23 cellular contexts compared by ENCODE assay signal in genomic region chr10:48806282-48806681, GRCh38.
A peak's percentile ranks its signal among the peaks of the same experiment; 100 is the strongest.
DNase-seq lines count a peak whose midpoint lies in the region; ATAC-seq, FAIRE-seq and TF ChIP-seq lines count a peak whose summit lies in the region.
"Had no signal": no experiment of that assay in that cellular context is flagged by ENCODE, and none has a peak within 500 bp of the region (broad histone marks: within the 10 kb centered on the region; RNA-seq: fewer than 3 reads in every experiment).

No MANE protein-coding gene starts in this region.

- no peaks in the 10 kb centered on the region for H3K9me3 ChIP-seq in breast epithelium
- no peaks in the 10 kb centered on the region for H3K9me3 ChIP-seq in mammary epithelial cell (replicated peaks; ENCODE audit: insufficient read depth, low read length)
- H3K9me3 ChIP-seq in K562 (replicated peaks; ENCODE audit: control insufficient read depth, insufficient read depth, low read depth, low read length) = no peaks in the 10 kb centered on the region
- H3K9me3 ChIP-seq in uterus = no peaks in the 10 kb centered on the region
- H3K9me3 ChIP-seq: tibial nerve had no signal

- H3K27me3 Mint-ChIP-seq in naive thymus-derived CD8-positive, alpha-beta T cell = no peaks in the 10 kb centered on the region

- WGBS in mammary epithelial cell (ENCODE audit: low coverage, missing lambda C conversion rate) = 60% methylated on average over 4 of the region's 4 CpGs
- WGBS in K562 (ENCODE audit: insufficient coverage, low coverage, missing lambda C conversion rate) = 0% methylated on average over 4 of the region's 4 CpGs

- no peak overlapping the region for H2AFZ ChIP-seq in mammary epithelial cell (ENCODE audit: low read depth, low read length)
- no peak overlapping the region for H2AFZ ChIP-seq in K562 (ENCODE audit: low read depth, low read length)

- CTCF ChIA-PET in mammary epithelial cell (lab: Charles Lee; ENCODE audit: low non-redundant PET) (no interaction called here), K562 (lab: Yijun Ruan, JAX; ENCODE audit: low intra/inter-chr PET ratio) (no interaction called here)

- H3K4me1 ChIP-seq in breast epithelium (no peaks in the 10 kb centered on the region), mammary epithelial cell (ENCODE audit: insufficient read depth, low read length) (peaks cover 7% of the 10 kb centered on the region), K562 (replicated peaks in 1 of 2; ENCODE audit: control insufficient read depth in 2 of 2, insufficient read depth in 2 of 2, low read length in 2 of 2) (no peaks in the 10 kb centered on the region; a peak in 1 of 5 replicates), uterus (no peaks in the 10 kb centered on the region)

- H3K79me2 ChIP-seq in mammary epithelial cell (ENCODE audit: insufficient read depth, low read length) (no peaks in the 10 kb centered on the region), K562 (ENCODE audit: control insufficient read depth, insufficient read depth, low read length) (no peaks in the 10 kb centered on the region)

- H3K36me3 ChIP-seq in breast epithelium (no peaks in the 10 kb centered on the region), mammary epithelial cell (ENCODE audit: insufficient read depth, low read length) (no peaks in the 10 kb centered on the region), K562 (ENCODE audit: control insufficient read depth, insufficient read depth, low read length) (no peaks in the 10 kb centered on the region), uterus (no peaks in the 10 kb centered on the region)
- H3K36me3 ChIP-seq: tibial nerve had no signal

- H3K4me1 Mint-ChIP-seq in naive thymus-derived CD8-positive, alpha-beta T cell = peaks cover 14 to 61% (median 39%) of the 10 kb centered on the region in 4 donors

- H3K9ac ChIP-seq in mammary epithelial cell (ENCODE audit: insufficient read depth, low read length) = no peak overlapping the region
- no peak overlapping the region for H3K9ac ChIP-seq in K562 (ENCODE audit: insufficient read depth in 1 of 2, low read depth in 2 of 2, low read length in 2 of 2)

- no peak for TF ChIP-seq RAD21 in K562 (CRISPR knock-in tag; conservative IDR thresholded peaks at IDR 0.05 in 1 of 2, IDR thresholded peaks at IDR 0.05 in 1 of 2)

- in situ Hi-C loops in mammary epithelial cell (cut with MboI; ENCODE audit: low sequenced_read_pairs in 2 of 2) = no loop called here
- in situ Hi-C loops in K562 (cut with MboI) = no loop called here

- BruUV-seq in mammary epithelial cell (replicated peaks; lab: Mats Ljungman, UMichigan) (no TSS peak), K562 (replicated peaks; lab: Mats Ljungman, UMichigan) (no TSS peak)

- H3K27me3 ChIP-seq in breast epithelium (no peaks in the 10 kb centered on the region), mammary epithelial cell (ENCODE audit: insufficient read depth, low read length) (no peaks in the 10 kb centered on the region), K562 (ENCODE audit: control insufficient read depth in 2 of 2, insufficient read depth in 2 of 2, low read length in 2 of 2) (peaks cover 0 to 14% of the 10 kb centered on the region in 2 experiments; a peak in 4 of 5 replicates), uterus (no peaks in the 10 kb centered on the region)
- H3K27me3 ChIP-seq: tibial nerve had no signal

- TF ChIP-seq POLR2A in breast epithelium (IDR thresholded peaks at IDR 0.05) (no peak), K562 (conservative IDR thresholded peaks at IDR 0.05) (no peak), uterus (IDR thresholded peaks at IDR 0.05) (no peak)

- intact Hi-C loops in breast epithelium (cut with DNase I; ENCODE audit: low total_unique reads) = no loop called here
- intact Hi-C loops in mammary epithelial cell (cut with micrococcal nuclease) = no loop called here
- intact Hi-C loops in K562 (cut with micrococcal nuclease) = no loop called here
- intact Hi-C loops in uterus (cut with DNase I; ENCODE audit: low total_unique reads) = no loop called here

- dilution Hi-C loops in mammary epithelial cell (cut with HindIII; ENCODE audit: low sequenced_read_pairs) = no loop called here

- H4K20me1 ChIP-seq in mammary epithelial cell (ENCODE audit: insufficient read depth, low read length) (no peaks in the 10 kb centered on the region), K562 (replicated peaks; ENCODE audit: control insufficient read depth, insufficient read depth, low read length) (no peaks in the 10 kb centered on the region)

- H3K27ac ChIP-seq in breast epithelium (peak overlapping the region; percentile 17 to 78), mammary epithelial cell (ENCODE audit: insufficient read depth, low read depth, low read length) (no peak overlapping the region), K562 (ENCODE audit: extremely low read depth, low read depth, low read length) (no peak overlapping the region), uterus (peak overlapping the region; percentile 11)
- H3K27ac ChIP-seq: VCaP had no signal

- H3K4me2 ChIP-seq in mammary epithelial cell (ENCODE audit: insufficient read depth, low read depth, low read length) (no peak overlapping the region), K562 (ENCODE audit: insufficient read depth, low read length) (no peak overlapping the region)

- peak overlapping the region in 7 of 10 donors; percentile 40 to 86 (median 75) for H3K27ac Mint-ChIP-seq in naive thymus-derived CD8-positive, alpha-beta T cell

- no peaks in the 10 kb centered on the region for H3K36me3 Mint-ChIP-seq in naive thymus-derived CD8-positive, alpha-beta T cell

- no peak for TF ChIP-seq EP300 in K562 (IDR thresholded peaks at IDR 0.05; ENCODE audit: low read length)

- H3K4me3 ChIP-seq in breast epithelium (no peak overlapping the region), mammary epithelial cell (replicated peaks in 1 of 3; ENCODE audit: insufficient read depth in 1 of 3, low read depth in 2 of 3, low read length in 3 of 3) (no peak overlapping the region), K562 (no peak overlapping the region), uterus (no peak overlapping the region)

- no peak for FAIRE-seq in K562 (lab: Jason Lieb, UNC)
- FAIRE-seq: bronchial epithelial cell, small intestine had no signal

- peak overlapping the region in 5 of 10 donors; percentile 41 to 79 (median 52) for H3K4me3 Mint-ChIP-seq in naive thymus-derived CD8-positive, alpha-beta T cell
- H3K4me3 Mint-ChIP-seq: T-helper 2 cell treated with Interferon-gamma antibody and Interleukin-4, amounts not matched to agents 5 μg/mL and 100 μg/mL, for 36 hours had no signal

- no peaks in the 10 kb centered on the region for H3K9me1 ChIP-seq in K562 (ENCODE audit: control insufficient read depth, insufficient read depth, low read length)

- POLR2A ChIA-PET in K562 (lab: Yijun Ruan, JAX) = interaction anchor here (0.7 kb wide), 1 partner anchor 572 kb away, joined by 3 read pairs; no protein-coding TSS in a partner anchor
- POLR2A ChIA-PET in naive thymus-derived CD8-positive, alpha-beta T cell (lab: Charles Lee) = no interaction called here

- ATAC-seq in K562 (no peak), GM19395 (IDR thresholded peaks at IDR 0.05; ENCODE audit: unreplicated experiment) (no peak)
- ATAC-seq in naive thymus-derived CD8-positive, alpha-beta T cell = no peak
- ATAC-seq: left lobe of liver, SK-N-SH treated with all-trans-retinoic acid at 6 μM for 48 hours had no signal

- H3K9me3 Mint-ChIP-seq in naive thymus-derived CD8-positive, alpha-beta T cell = no peaks in the 10 kb centered on the region
- H3K9me3 Mint-ChIP-seq: T-helper 2 cell treated with Interferon-gamma antibody and Interleukin-4, amounts not matched to agents 5 μg/mL and 100 μg/mL, for 36 hours had no signal

- TF ChIP-seq CTCF in breast epithelium (IDR thresholded peaks at IDR 0.05) (no peak), mammary epithelial cell (conservative IDR thresholded peaks at IDR 0.05 in 1 of 2, IDR thresholded peaks at IDR 0.05 in 1 of 2; ENCODE audit: extremely low read depth in 1 of 2, insufficient read depth in 1 of 2, low read depth in 1 of 2, low read length in 2 of 2) (no peak), K562 (IDR thresholded peaks at IDR 0.05 in 2 of 3, conservative IDR thresholded peaks at IDR 0.05 in 1 of 3; ENCODE audit: insufficient read depth in 2 of 3, low read depth in 1 of 3, low read length in 3 of 3) (no peak), uterus (IDR thresholded peaks at IDR 0.05) (no peak)

- DNase-seq in breast epithelium (ENCODE audit: low spot score in 2 of 2) (no peak), mammary epithelial cell (no peak), K562 (ENCODE audit: extremely low read depth in 1 of 4, low spot score in 3 of 4) (no peak), uterus (no peak), cerebellum (ENCODE audit: low spot score) (no peak), AG08396 (ENCODE audit: low spot score) (no peak)
- no peak for DNase-seq in naive thymus-derived CD8-positive, alpha-beta T cell
- DNase-seq: activated CD4-positive, alpha-beta T cell treated with anti-CD3 and anti-CD28 coated beads, Interleukin-2, amount 50 U/mL, for 48 hours; activated effector memory CD4-positive, alpha-beta T cell treated with anti-CD3 and anti-CD28 coated beads, Interleukin-2, amount 50 U/mL, for 16 hours; dermis blood vessel endothelial cell; KG1; NCI-H2171; NCI-H526; small intestine; stimulated activated CD4-positive, alpha-beta T cell treated with anti-CD3 and anti-CD28 coated beads, Interleukin-2, amount 100 ng/mL, for 24 hours; stimulated activated naive CD4-positive, alpha-beta T cell treated with Interleukin-2 at 50 U/mL for 16 hours had no signal

TF ChIP-seq in K562, 482 proteins besides CTCF, POLR2A, EP300 and RAD21 (continues in another document):
- TF ChIP-seq MYNN (IDR thresholded peaks at IDR 0.05) (no peak), MYNN (CRISPR knock-in tag; IDR thresholded peaks at IDR 0.05) (no peak)

Comparison
In these comparisons a context has a peak if more than half of its experiments do, and no peak if none do; other contexts are left out.
1. H3K27ac ChIP-seq: peak in breast epithelium (2 of 2) and uterus (2 of 2); none in mammary epithelial cell (single experiment) and K562 (single experiment).